Comparison of ENCODE assay signal across 27 cellular contexts in the genomic region with DNA sequence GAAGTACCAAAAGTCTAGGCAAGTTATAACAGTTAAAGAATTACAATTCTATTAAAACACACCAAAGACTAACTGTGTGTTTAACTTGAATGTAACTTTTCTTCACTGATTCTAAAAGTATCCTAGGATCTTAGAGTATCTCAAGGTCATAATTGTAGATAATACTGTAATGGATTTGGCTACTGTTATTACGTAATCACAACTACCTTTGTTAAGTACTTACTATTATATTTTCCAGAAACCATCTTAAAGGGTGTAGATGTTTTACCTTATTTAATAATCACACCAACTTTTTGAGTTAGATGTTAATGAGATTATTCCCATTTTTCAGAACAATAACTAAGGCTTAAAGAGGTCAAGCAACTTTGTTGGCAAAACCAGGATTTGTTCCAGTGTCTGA.
"Had no signal": no experiment of that assay in that cellular context is flagged by ENCODE, and none has a peak within 500 bp of the region (broad histone marks: within the 10 kb centered on the region; RNA-seq: fewer than 3 reads in every experiment).

No MANE protein-coding gene starts in this region.

- H3K27me3 ChIP-seq: stomach, suprapubic skin, testis, thyroid gland, tibial artery, tibial nerve, transverse colon, upper lobe of left lung, upper lobe of right lung, uterus, vagina had no signal

- FAIRE-seq: urothelium cell line had no signal

- H3K36me3 ChIP-seq: stomach, suprapubic skin, thoracic aorta, thyroid gland, tibial artery, tibial nerve, transverse colon, upper lobe of left lung, upper lobe of right lung, uterus, vagina had no signal

- ATAC-seq: stimulated activated effector memory CD8-positive, alpha-beta T cell treated with anti-CD3 and anti-CD28 coated beads, Interleukin-12 subunit alpha, Interleukin-12 subunit beta, amount 100 ng/mL, for 72 hours; stimulated activated memory B cell treated with anti-CD40 and anti-IgM and Interleukin-4, amounts not matched to agents 10 μg/mL and 1 μg/mL and 100 μg/mL, for 72 hours; stimulated activated naive B cell treated with anti-CD40 and anti-IgM and Interleukin-4, amounts not matched to agents 10 μg/mL and 1 μg/mL and 100 μg/mL, for 72 hours; stimulated activated naive CD8-positive, alpha-beta T cell treated with anti-CD3 and anti-CD28 coated beads, Interleukin-15, amount 100 ng/mL, for 72 hours; stimulated activated naive CD8-positive, alpha-beta T cell treated with anti-CD3 and anti-CD28 coated beads, Interleukin-15, Interleukin-2, amounts not matched to agents 100 U/mL and 50 U/mL, for 24 hours; upper lobe of right lung had no signal

- H3K4me1 ChIP-seq: stomach, suprapubic skin, testis, thyroid gland, tibial artery, tibial nerve, transverse colon, upper lobe of left lung, upper lobe of right lung, uterus, vagina had no signal

- H3K4me3 ChIP-seq: stomach, suprapubic skin, testis, thoracic aorta, thyroid gland, tibial artery, tibial nerve, transverse colon, upper lobe of left lung, upper lobe of right lung, uterus, vagina had no signal

- DNase-seq: stimulated activated CD4-positive, alpha-beta T cell treated with anti-CD3 and anti-CD28 coated beads, Interleukin-2, amount 100 ng/mL, for 48 hours; stimulated activated CD4-positive, alpha-beta T cell treated with anti-CD3 and anti-CD28 coated beads, Interleukin-4, amount 100 ng/mL, for 1 hour; stimulated activated CD4-positive, alpha-beta T cell treated with anti-CD3 and anti-CD28 coated beads, Interleukin-4, amount 100 ng/mL, for 24 hours; stimulated activated CD4-positive, alpha-beta T cell treated with anti-CD3 and anti-CD28 coated beads, Interleukin-4, amount 100 ng/mL, for 4 hours; stimulated activated CD8-positive, alpha-beta memory T cell treated with anti-CD3 and anti-CD28 coated beads, Interleukin-4, amount 100 ng/mL, for 48 hours; stimulated activated naive B cell treated with anti-CD40 and anti-IgM and Interleukin-4, amounts not matched to agents 10 μg/mL and 1 μg/mL and 100 μg/mL, for 72 hours; stimulated activated naive CD4-positive, alpha-beta T cell; stimulated activated naive CD4-positive, alpha-beta T cell treated with Interleukin-2 at 50 U/mL for 16 hours; stimulated activated naive CD8-positive, alpha-beta T cell treated with anti-CD3 and anti-CD28 coated beads, Interleukin-15, amount 100 ng/mL, for 72 hours; stimulated activated naive CD8-positive, alpha-beta T cell treated with anti-CD3 and anti-CD28 coated beads, Interleukin-15, Interleukin-2, amounts not matched to agents 100 U/mL and 50 U/mL, for 24 hours; stomach; substantia nigra; testis; thyroid gland; tibial artery; transverse colon; trophoblast cell; upper lobe of left lung; upper lobe of right lung; uterus had no signal

- H3K9me3 ChIP-seq: stomach, suprapubic skin, testis, thoracic aorta, thyroid gland, tibial artery, tibial nerve, transverse colon, upper lobe of left lung, upper lobe of right lung, uterus, vagina had no signal

- H3K27ac ChIP-seq: stomach, suprapubic skin, testis, thoracic aorta, thyroid gland, tibial artery, tibial nerve, transverse colon, upper lobe of left lung, upper lobe of right lung, uterus, vagina had no signal
